ENCODE assay signal across 24 cellular contexts in genomic region chr7:75830978-75831377, GRCh38. TPM values are rescaled to one million over a fixed set of nuclear protein-coding genes. Genes with fewer than 3 reads are reported as not detected.
DNase-seq lines count a peak whose midpoint lies in the region; ATAC-seq, FAIRE-seq and TF ChIP-seq lines count a peak whose summit lies in the region.
"Had no signal": no experiment of that assay in that cellular context is flagged by ENCODE, and none has a peak within 500 bp of the region (broad histone marks: within the 10 kb centered on the region; RNA-seq: fewer than 3 reads in every experiment).

No MANE protein-coding gene starts in this region.

- H3K9me3 Mint-ChIP-seq in stimulated activated naive B cell treated with anti-CD40 and anti-IgM and Interleukin-4, amounts not matched to agents 10 μg/mL and 1 μg/mL and 100 μg/mL, for 72 hours = no peaks in the 10 kb centered on the region
- H3K9me3 Mint-ChIP-seq: CD4-positive, alpha-beta memory T cell; CD4-positive, CD25-positive, alpha-beta regulatory T cell; CD8-positive, alpha-beta memory T cell had no signal

- no peak for TF ChIP-seq CTCF in bronchial epithelial cell (IDR thresholded peaks at IDR 0.05; ENCODE audit: insufficient read depth, low read length, severe bottlenecking)

- no peaks in the 10 kb centered on the region for H3K9me3 ChIP-seq in BLaER1 treated with 17β-estradiol and CSF1 and Interleukin-3, amounts not matched to agents 10 nM and 100 nM (replicated peaks in 1 of 11)
- H3K9me3 ChIP-seq: A549, Caco-2 had no signal

- H3K4me1 ChIP-seq in BLaER1 treated with 17β-estradiol and CSF1 and Interleukin-3, amounts not matched to agents 10 nM and 100 nM = peaks cover 24 to 65% (median 47%) of the 10 kb centered on the region in 10 experiments
- H3K4me1 ChIP-seq: Caco-2 had no signal

- peak overlapping the region; percentile 3 for H3K27ac Mint-ChIP-seq in stimulated activated naive B cell treated with anti-CD40 and anti-IgM and Interleukin-4, amounts not matched to agents 10 μg/mL and 1 μg/mL and 100 μg/mL, for 72 hours
- H3K27ac Mint-ChIP-seq: B cell; CD14-positive monocyte; CD4-positive, alpha-beta memory T cell; CD4-positive, CD25-positive, alpha-beta regulatory T cell had no signal

- no peak overlapping the region for H3K4me3 Mint-ChIP-seq in stimulated activated naive B cell treated with anti-CD40 and anti-IgM and Interleukin-4, amounts not matched to agents 10 μg/mL and 1 μg/mL and 100 μg/mL, for 72 hours
- H3K4me3 Mint-ChIP-seq: B cell; CD14-positive monocyte; CD4-positive, alpha-beta memory T cell; CD4-positive, CD25-positive, alpha-beta regulatory T cell; CD8-positive, alpha-beta memory T cell had no signal

- no peak for ATAC-seq in stimulated activated naive B cell treated with anti-CD40 and anti-IgM and Interleukin-4, amounts not matched to agents 10 μg/mL and 1 μg/mL and 100 μg/mL, for 72 hours (replicated peaks)
- ATAC-seq: A549 had no signal

- no peak overlapping the region for H3K4me3 ChIP-seq in BLaER1 treated with 17β-estradiol and CSF1 and Interleukin-3, amounts not matched to agents 10 nM and 100 nM
- no peak overlapping the region for H3K4me3 ChIP-seq in bronchial epithelial cell (ENCODE audit: low read depth, low read length)
- H3K4me3 ChIP-seq: A549 had no signal

- H3K27me3 ChIP-seq in BLaER1 treated with 17β-estradiol and CSF1 and Interleukin-3, amounts not matched to agents 10 nM and 100 nM = peaks cover 0 to 7% (median 0%) of the 10 kb centered on the region in 11 experiments; a peak in 2 of 22 replicates
- no peaks in the 10 kb centered on the region for H3K27me3 ChIP-seq in bronchial epithelial cell (ENCODE audit: control insufficient read depth, insufficient read depth, low read length)

- H3K36me3 Mint-ChIP-seq in stimulated activated naive B cell treated with anti-CD40 and anti-IgM and Interleukin-4, amounts not matched to agents 10 μg/mL and 1 μg/mL and 100 μg/mL, for 72 hours = no peaks in the 10 kb centered on the region
- H3K36me3 Mint-ChIP-seq: CD14-positive monocyte; CD4-positive, alpha-beta memory T cell; CD4-positive, CD25-positive, alpha-beta regulatory T cell; CD8-positive, alpha-beta memory T cell had no signal

- H3K27me3 Mint-ChIP-seq in stimulated activated naive B cell treated with anti-CD40 and anti-IgM and Interleukin-4, amounts not matched to agents 10 μg/mL and 1 μg/mL and 100 μg/mL, for 72 hours = peaks cover 8 to 20% of the 10 kb centered on the region in 2 donors

- peaks cover 0 to 19% (median 0%) of the 10 kb centered on the region in 11 experiments; a peak in 1 of 22 replicates for H3K36me3 ChIP-seq in BLaER1 treated with 17β-estradiol and CSF1 and Interleukin-3, amounts not matched to agents 10 nM and 100 nM
- no peaks in the 10 kb centered on the region for H3K36me3 ChIP-seq in bronchial epithelial cell (ENCODE audit: control insufficient read depth, insufficient read depth, low read length)

- H3K4me2 ChIP-seq in BLaER1 treated with 17β-estradiol and CSF1 and Interleukin-3, amounts not matched to agents 10 nM and 100 nM = peak overlapping the region in 7 of 11 experiments; percentile 71 to 86 (median 78); a peak in 9 of 22 replicates
- H3K4me2 ChIP-seq: A549 had no signal

- H3K9ac ChIP-seq in BLaER1 treated with 17β-estradiol and CSF1 and Interleukin-3, amounts not matched to agents 10 nM and 100 nM = no peak overlapping the region

- no peak for FAIRE-seq in bronchial epithelial cell (lab: Jason Lieb, UNC)
- FAIRE-seq: A549, D721Med, G401.6, GM12891, GM19239 had no signal

- peaks cover 0 to 7% of the 10 kb centered on the region in 2 donors for H3K4me1 Mint-ChIP-seq in stimulated activated naive B cell treated with anti-CD40 and anti-IgM and Interleukin-4, amounts not matched to agents 10 μg/mL and 1 μg/mL and 100 μg/mL, for 72 hours
- H3K4me1 Mint-ChIP-seq: B cell; CD4-positive, alpha-beta memory T cell; CD4-positive, CD25-positive, alpha-beta regulatory T cell; CD8-positive, alpha-beta memory T cell had no signal

- peak; percentile 19 for DNase-seq in NCI-H2171 (lab: John Stamatoyannopoulos, UW)
- no peak for DNase-seq in NCI-H2171 treated with DMSO at 0.1 percent for 48 hours (lab: John Stamatoyannopoulos, UW)
- DNase-seq in bronchial epithelial cell (ENCODE audit: low read depth) = peak; percentile 18
- no peak for DNase-seq in stimulated activated naive B cell treated with anti-CD40 and anti-IgM and Interleukin-4, amounts not matched to agents 10 μg/mL and 1 μg/mL and 100 μg/mL, for 72 hours
- DNase-seq in NCI-H69 (lab: John Stamatoyannopoulos, UW) = no peak
- DNase-seq in COLO829 (ENCODE audit: low spot score) = no peak
- DNase-seq: AML-193; C1 segment of cervical spinal cord; Caco-2; Calu3; CD4-positive, alpha-beta memory T cell; CD4-positive, CD25-positive, alpha-beta regulatory T cell; CD8-positive, alpha-beta memory T cell; DMS79 treated with DMSO at 0.1 percent for 48 hours; GF-D8 had no signal

- 0 out of 22 replicates have a peak, but pooled peaks cover 0 to 3% (median 0%) of the 10 kb centered on the region in 11 experiments for H4K20me1 ChIP-seq in BLaER1 treated with 17β-estradiol and CSF1 and Interleukin-3, amounts not matched to agents 10 nM and 100 nM

- H3K27ac ChIP-seq in BLaER1 treated with 17β-estradiol and CSF1 and Interleukin-3, amounts not matched to agents 10 nM and 100 nM = no peak overlapping the region
- H3K27ac ChIP-seq: 22Rv1, A549 had no signal

RNA-seq across cellular contexts. Expression of gene CCL24, which starts 17.4 kb away (rescaled TPM):
- not detected in 2 replicates for total RNA-seq in bronchial epithelial cell
- total RNA-seq: B cell; Caco-2; CD4-positive, alpha-beta memory T cell; CD4-positive, CD25-positive, alpha-beta regulatory T cell; CD8-positive, alpha-beta memory T cell had no signal

RNA-seq across cellular contexts. Expression of gene RHBDD2, which starts 47.9 kb away (rescaled TPM):
- total RNA-seq in bronchial epithelial cell = 10.8 and 17.4 TPM in 2 replicates

RNA-seq across cellular contexts. Expression of gene CCL26, which starts 59.0 kb away (rescaled TPM):
- not detected in 2 replicates for total RNA-seq in bronchial epithelial cell
- total RNA-seq: B cell; Caco-2; Calu3; CD4-positive, alpha-beta memory T cell; CD4-positive, CD25-positive, alpha-beta regulatory T cell; CD8-positive, alpha-beta memory T cell had no signal

Comparison
In these comparisons a context has a peak if more than half of its experiments do, and no peak if none do; other contexts are left out.
1. DNase-seq: peak in NCI-H2171 (single experiment) and bronchial epithelial cell (single experiment); none in NCI-H2171 treated with DMSO at 0.1 percent for 48 hours (single experiment), stimulated activated naive B cell treated with anti-CD40 and anti-IgM and Interleukin-4, amounts not matched to agents 10 μg/mL and 1 μg/mL and 100 μg/mL, for 72 hours (single experiment), NCI-H69 (single experiment) and COLO829 (single experiment).